Comparison of ENCODE assay signal across 24 cellular contexts in the genomic region with DNA sequence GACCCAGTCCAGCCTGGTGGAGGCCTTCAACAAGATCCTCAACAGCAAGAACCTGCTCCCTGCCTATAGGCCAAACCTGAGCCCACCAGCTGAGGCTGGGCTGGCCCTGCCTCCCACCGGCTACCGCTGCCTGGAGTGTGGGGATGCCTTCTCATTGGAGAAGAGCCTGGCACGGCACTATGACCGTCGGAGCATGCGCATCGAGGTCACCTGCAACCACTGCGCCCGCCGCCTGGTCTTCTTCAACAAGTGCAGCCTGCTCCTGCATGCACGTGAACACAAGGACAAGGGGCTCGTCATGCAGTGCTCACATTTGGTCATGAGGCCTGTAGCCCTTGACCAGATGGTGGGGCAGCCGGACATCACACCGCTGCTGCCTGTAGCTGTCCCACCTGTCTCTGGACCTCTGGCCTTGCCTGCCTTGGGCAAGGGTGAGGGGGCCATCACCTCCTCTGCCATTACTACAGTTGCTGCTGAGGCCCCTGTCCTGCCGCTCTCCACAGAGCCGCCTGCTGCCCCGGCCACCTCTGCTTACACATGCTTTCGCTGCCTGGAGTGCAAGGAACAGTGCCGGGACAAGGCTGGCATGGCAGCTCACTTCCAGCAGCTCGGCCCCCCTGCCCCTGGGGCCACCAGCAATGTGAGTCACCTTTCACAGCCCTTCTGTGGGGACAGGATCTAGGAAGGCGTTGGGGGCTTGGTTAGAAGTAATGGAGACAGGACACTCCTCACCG. TPM values are rescaled to one million over a fixed set of nuclear protein-coding genes. Genes with fewer than 3 reads are reported as not detected.
DNase-seq lines count a peak whose midpoint lies in the region; FAIRE-seq and TF ChIP-seq lines count a peak whose summit lies in the region.
"Had no signal": no experiment of that assay in that cellular context is flagged by ENCODE, and none has a peak within 500 bp of the region (broad histone marks: within the 10 kb centered on the region; RNA-seq: fewer than 3 reads in every experiment).

No MANE protein-coding gene starts in this region.

- peaks cover 1% of the 10 kb centered on the region for H3K79me1 ChIP-seq in trophoblast cell (ENCODE audit: low read length)

- CTCF ChIA-PET in RWPE1 (lab: Yijun Ruan, JAX): no interaction called here
- CTCF ChIA-PET in A673 (lab: Charles Lee): no interaction called here

- H3K27ac ChIP-seq in RWPE1 (peak overlapping the region; percentile 49), endodermal cell (ENCODE audit: low read depth, low read length) (no peak overlapping the region), trophoblast cell (ENCODE audit: low read depth, low read length) (no peak overlapping the region), A673 (ENCODE audit: low read depth, low read length, poor library complexity, severe bottlenecking) (no peak overlapping the region)
- H3K27ac ChIP-seq: HL-60 had no signal

- no peaks in the 10 kb centered on the region for H3K9me3 Mint-ChIP-seq in endodermal cell
- H3K9me3 Mint-ChIP-seq: IgD-negative memory B cell had no signal

- DNase-seq in GM12892 (ENCODE audit: insufficient read length) (no peak), RWPE1 (ENCODE audit: low spot score) (no peak), endodermal cell (no peak), trophoblast cell (no peak), GDM1 (lab: John Stamatoyannopoulos, UW) (no peak), iPS-NIHi7 (ENCODE audit: extremely low spot score) (no peak), A673 (ENCODE audit: low spot score) (no peak)
- DNase-seq: AML-193, COR-L47, DMS 273 treated with DMSO at 0.1 percent for 48 hours, Kasumi-1, MM.1S, NCI-H1092, NCI-H146, NCI-H2029 treated with DMSO at 0.1 percent for 48 hours, NCI-H2171 treated with DMSO at 0.1 percent for 48 hours, NCI-H446, NCI-H69, SHP77, SK-N-SH had no signal

- H3K9ac ChIP-seq in endodermal cell (ENCODE audit: extremely low read depth, low read length, poor library complexity, severe bottlenecking) (no peak overlapping the region), trophoblast cell (ENCODE audit: low read length) (no peak overlapping the region)
- H3K9ac ChIP-seq: SK-N-SH had no signal

- no peak overlapping the region for H2AFZ ChIP-seq in trophoblast cell (ENCODE audit: insufficient read depth, low read length, poor library complexity)

- H3K18ac ChIP-seq in trophoblast cell (ENCODE audit: low read length): peak overlapping the region; percentile 37

- no TSS peak for BruUV-seq in A673 (replicated peaks; lab: Mats Ljungman, UMichigan)

- peaks cover 4% of the 10 kb centered on the region for H3K79me2 ChIP-seq in trophoblast cell (ENCODE audit: control insufficient read depth, insufficient read depth, low read length, poor library complexity)

- peaks cover 61% of the 10 kb centered on the region for H3K36me3 ChIP-seq in endodermal cell (ENCODE audit: control insufficient read depth, insufficient read depth, low read length)
- H3K36me3 ChIP-seq in trophoblast cell (ENCODE audit: control insufficient read depth in 1 of 2, insufficient read depth in 2 of 2, low read length in 2 of 2): peaks cover 66 to 71% of the 10 kb centered on the region in 2 experiments
- peaks cover 56% of the 10 kb centered on the region for H3K36me3 ChIP-seq in A673 (ENCODE audit: insufficient read depth, low read length, poor library complexity, severe bottlenecking)

- H4K8ac ChIP-seq in trophoblast cell (ENCODE audit: low read depth, low read length): no peak overlapping the region

- no peaks in the 10 kb centered on the region for H3K27me3 ChIP-seq in endodermal cell (ENCODE audit: control insufficient read depth, insufficient read depth, low read length, poor library complexity, severe bottlenecking)
- H3K27me3 ChIP-seq in trophoblast cell (ENCODE audit: insufficient read depth, low read length): no peaks in the 10 kb centered on the region
- no peaks in the 10 kb centered on the region for H3K27me3 ChIP-seq in A673 (replicated peaks; ENCODE audit: insufficient read depth, low read depth, low read length, poor library complexity)

- no peak overlapping the region for H3K4me3 Mint-ChIP-seq in endodermal cell

- no peak overlapping the region for H2AK5ac ChIP-seq in trophoblast cell (ENCODE audit: low read length)

- FAIRE-seq in GM12892 (lab: Jason Lieb, UNC): no peak
- FAIRE-seq: G401.6, RCC 7860 had no signal

- H3K4me3 ChIP-seq in endodermal cell (ENCODE audit: low read length) (no peak overlapping the region), trophoblast cell (ENCODE audit: low read depth, low read length) (no peak overlapping the region), A673 (ENCODE audit: low read depth, low read length, poor library complexity, severe bottlenecking) (no peak overlapping the region)

- H3K4me2 ChIP-seq in trophoblast cell (ENCODE audit: low read length): no peak overlapping the region
- H3K4me2 ChIP-seq: SK-N-SH had no signal

- TF ChIP-seq CTCF in RWPE1 (conservative IDR thresholded peaks at IDR 0.05; ENCODE audit: low read depth) (no peak), endodermal cell (conservative IDR thresholded peaks at IDR 0.05) (no peak), A673 (conservative IDR thresholded peaks at IDR 0.05; ENCODE audit: low read depth, low read length) (no peak)

- no peak overlapping the region for H4K91ac ChIP-seq in trophoblast cell (ENCODE audit: low read depth, low read length)

- H3K27me3 Mint-ChIP-seq in endodermal cell (ENCODE audit: insufficient read depth): no peaks in the 10 kb centered on the region
- H3K27me3 Mint-ChIP-seq: IgD-negative memory B cell had no signal

- no peak overlapping the region for H2BK5ac ChIP-seq in trophoblast cell (ENCODE audit: low read depth, low read length, poor library complexity)

- WGBS in endodermal cell (ENCODE audit: insufficient coverage in 1 of 2, insufficient read length in 1 of 2), 2 experiments: 95% methylated on average over 17 to 22 of the region's 22 CpGs
- WGBS in trophoblast cell (ENCODE audit: extremely low coverage, insufficient coverage, insufficient read length): no CpG with 5 or more reads among the region's 22 CpGs

- peak overlapping the region; percentile 34 for H4K12ac ChIP-seq in trophoblast cell (ENCODE audit: low read depth, low read length)

- H3K4me1 Mint-ChIP-seq in endodermal cell: peaks cover 13% of the 10 kb centered on the region

- peaks cover 50% of the 10 kb centered on the region for H3K36me3 Mint-ChIP-seq in endodermal cell (ENCODE audit: low read depth)
- H3K36me3 Mint-ChIP-seq: IgD-negative memory B cell had no signal

- intact Hi-C loops in A673 (cut with micrococcal nuclease; ENCODE audit: unreplicated experiment): no loop called here

- no peak overlapping the region for H2BK12ac ChIP-seq in trophoblast cell (ENCODE audit: low read length)

- POLR2A ChIA-PET in RWPE1 (lab: Yijun Ruan, JAX; ENCODE audit: low non-redundant PET): no interaction called here
- POLR2A ChIA-PET in A673 (lab: Charles Lee; ENCODE audit: low non-redundant PET): no interaction called here

- no peak overlapping the region for H3K4ac ChIP-seq in trophoblast cell (ENCODE audit: low read depth, low read length)

- 0 out of 2 replicates have a peak, but pooled peaks have one; percentile 9 for TF ChIP-seq POLR2A in GM12892 (IDR thresholded peaks at IDR 0.05; ENCODE audit: low read depth, low read length)

- H3K9me3 ChIP-seq in endodermal cell (ENCODE audit: control insufficient read depth, low read length) (no peaks in the 10 kb centered on the region), trophoblast cell (ENCODE audit: insufficient read depth, low read depth, low read length) (no peaks in the 10 kb centered on the region), A673 (ENCODE audit: low read depth, low read length, poor library complexity, severe bottlenecking) (no peaks in the 10 kb centered on the region)
- H3K9me3 ChIP-seq: SK-N-SH had no signal

- no peak overlapping the region for H3K14ac ChIP-seq in trophoblast cell (ENCODE audit: low read length)

- H3K27ac Mint-ChIP-seq in endodermal cell: peak overlapping the region; percentile 35

- H3K4me1 ChIP-seq in endodermal cell (ENCODE audit: control insufficient read depth, insufficient read depth, low read length) (peaks cover 4% of the 10 kb centered on the region), trophoblast cell (ENCODE audit: control insufficient read depth in 1 of 2, insufficient read depth in 2 of 2, low read length in 2 of 2) (peaks cover 3 to 12% of the 10 kb centered on the region in 2 experiments), A673 (ENCODE audit: insufficient read depth, low read length, poor library complexity, severe bottlenecking) (no peaks in the 10 kb centered on the region)

- no peak overlapping the region for H2BK120ac ChIP-seq in trophoblast cell (ENCODE audit: insufficient read depth, low read length, poor library complexity)

- H3K23ac ChIP-seq in trophoblast cell (ENCODE audit: low read length): no peak overlapping the region

RNA-seq across cellular contexts. Expression of a gene that starts 5.8 kb away (rescaled TPM):
- 9.3 TPM for polyA plus RNA-seq in GM12892 (2012; ENCODE audit: missing spikeins)
- total RNA-seq in endodermal cell: 10 to 100 TPM; 43.0 to 49.8 TPM
- 24.3 TPM for polyA plus RNA-seq in endodermal cell (2013, experiment 1 of 2)
- 22.2 TPM for polyA plus RNA-seq in endodermal cell (2013, experiment 2 of 2)
- 17.2 and 18.9 TPM in 2 replicates for polyA plus RNA-seq in trophoblast cell (2013)
- 26.4 and 30.2 TPM in 2 replicates for total RNA-seq in A673 (2021)

RNA-seq across cellular contexts. Expression of a gene that starts 33.4 kb away (rescaled TPM):
- 182 TPM for polyA plus RNA-seq in GM12892 (2012; ENCODE audit: missing spikeins)
- 100 to 1,000 TPM; 188 to 205 TPM for total RNA-seq in endodermal cell
- polyA plus RNA-seq in endodermal cell (2013, experiment 1 of 2): 163 TPM
- 157 TPM for polyA plus RNA-seq in endodermal cell (2013, experiment 2 of 2)
- 164 and 168 TPM in 2 replicates for polyA plus RNA-seq in trophoblast cell (2013)
- 312 and 339 TPM in 2 replicates for total RNA-seq in A673 (2021)

RNA-seq across cellular contexts. Expression of a gene that starts 39.3 kb away (rescaled TPM):
- 37.4 TPM for polyA plus RNA-seq in GM12892 (2012; ENCODE audit: missing spikeins)
- total RNA-seq in endodermal cell (10 to 100 TPM; 34.3 to 37.5 TPM), A673 (2021) (62.1 and 62.8 TPM in 2 replicates)
- polyA plus RNA-seq in endodermal cell (2013, experiment 1 of 2): 32.4 TPM
- polyA plus RNA-seq in endodermal cell (2013, experiment 2 of 2): 30.8 TPM
- polyA plus RNA-seq in trophoblast cell (2013): 32.5 and 35.5 TPM in 2 replicates

RNA-seq across cellular contexts. Expression of a gene that starts 59.1 kb away (rescaled TPM):
- 133 TPM for polyA plus RNA-seq in GM12892 (2012; ENCODE audit: missing spikeins)
- total RNA-seq in endodermal cell (10 to 100 TPM; 57.7 to 72.1 TPM), A673 (2021) (49.0 and 51.8 TPM in 2 replicates)
- polyA plus RNA-seq in endodermal cell (2013, experiment 1 of 2): 66.0 TPM
- polyA plus RNA-seq in endodermal cell (2013, experiment 2 of 2): 64.5 TPM
- polyA plus RNA-seq in trophoblast cell (2013): 21.0 and 23.2 TPM in 2 replicates
